Comparison of ENCODE assay signal across 13 cellular contexts in the genomic region with DNA sequence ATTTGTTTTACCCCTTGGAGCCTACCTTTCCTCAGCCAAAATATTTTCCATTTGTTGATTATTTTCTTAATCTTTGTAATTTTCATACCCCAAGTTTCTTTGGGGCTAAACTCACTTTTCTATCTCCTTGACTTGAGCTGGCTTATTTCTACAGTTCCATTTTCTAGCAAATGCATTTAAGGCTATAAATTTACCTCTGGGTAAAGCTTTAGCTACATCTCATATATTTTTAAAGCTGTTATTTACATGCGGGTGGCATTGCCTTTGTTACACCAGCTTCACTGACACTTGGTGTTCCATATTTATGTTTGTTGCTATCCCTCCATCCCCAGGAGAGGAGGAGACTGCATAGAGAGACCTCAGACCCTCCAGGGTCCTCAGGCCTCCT.
DNase-seq lines count a peak whose midpoint lies in the region; ATAC-seq and TF ChIP-seq lines count a peak whose summit lies in the region.
"Had no signal": no experiment of that assay in that cellular context is flagged by ENCODE, and none has a peak within 500 bp of the region (broad histone marks: within the 10 kb centered on the region; RNA-seq: fewer than 3 reads in every experiment).

No MANE protein-coding gene starts in this region.

- no peak overlapping the region for H3K27ac ChIP-seq in iPS-20b (ENCODE audit: low read length)
- H3K27ac ChIP-seq in thoracic aorta = no peak overlapping the region
- H3K27ac ChIP-seq: pancreas, tibial nerve had no signal

- TF ChIP-seq CTCF in WTC11 (IDR thresholded peaks at IDR 0.05) (no peak), thoracic aorta (IDR thresholded peaks at IDR 0.05) (no peak)

- ATAC-seq in WTC11 (no peak), thoracic aorta (ENCODE audit: insufficient number of reproducible peaks, low FRiP score, low read depth) (no peak), GM18498 (IDR thresholded peaks at IDR 0.05; ENCODE audit: unreplicated experiment) (no peak), GM21723 (IDR thresholded peaks at IDR 0.05; ENCODE audit: unreplicated experiment) (no peak)

- H3K4me3 ChIP-seq in iPS-20b (ENCODE audit: low read length) (peak overlapping the region; percentile 61; the same call in 1 of the 2 replicates), thoracic aorta (peak overlapping the region; percentile 68)

- POLR2A ChIA-PET in WTC11 (lab: Charles Lee) = no interaction called here

- H3K27me3 ChIP-seq in iPS-20b (ENCODE audit: insufficient read depth, low read length) = peaks cover 41% of the 10 kb centered on the region
- H3K27me3 ChIP-seq in thoracic aorta (replicated peaks; ENCODE audit: insufficient read depth) = no peaks in the 10 kb centered on the region
- H3K27me3 ChIP-seq: pancreas had no signal

- H3K9ac ChIP-seq in iPS-20b (ENCODE audit: low read depth, low read length) = no peak overlapping the region

- H3K27ac Mint-ChIP-seq in activated naive CD8-positive, alpha-beta T cell = no peak overlapping the region
- H3K27ac Mint-ChIP-seq in activated naive CD8-positive, alpha-beta T cell treated with anti-CD3 and anti-CD28 coated beads for 36 hours = no peak overlapping the region
- H3K27ac Mint-ChIP-seq in WTC11 = no peak overlapping the region
- H3K27ac Mint-ChIP-seq: dendritic cell treated with granulocyte-macrophage colony-stimulating factor and Interleukin-4, amounts not matched to agents 40 ng/mL and 50 ng/mL, for 4 days had no signal

- H3K4me1 ChIP-seq in iPS-20b (ENCODE audit: insufficient read depth, low read length) (no peaks in the 10 kb centered on the region), thoracic aorta (ENCODE audit: control insufficient read depth in 1 of 2, low read depth in 2 of 2) (peaks cover 0 to 17% of the 10 kb centered on the region in 2 donors)
- H3K4me1 ChIP-seq: pancreas had no signal

- peaks cover 11% of the 10 kb centered on the region for H3K4me1 Mint-ChIP-seq in activated naive CD8-positive, alpha-beta T cell (ENCODE audit: low read depth)
- H3K4me1 Mint-ChIP-seq in activated naive CD8-positive, alpha-beta T cell treated with anti-CD3 and anti-CD28 coated beads for 36 hours = peaks cover 2% of the 10 kb centered on the region
- peaks cover 13% of the 10 kb centered on the region for H3K4me1 Mint-ChIP-seq in WTC11

- in situ Hi-C loops in KBM-7 (cut with MboI; ENCODE audit: low pct_unique_long_range_greater_than_20kb, low sequenced_read_pairs) = no loop called here

- peaks cover 16% of the 10 kb centered on the region for H3K36me3 Mint-ChIP-seq in activated naive CD8-positive, alpha-beta T cell
- H3K36me3 Mint-ChIP-seq in activated naive CD8-positive, alpha-beta T cell treated with anti-CD3 and anti-CD28 coated beads for 36 hours = peaks cover 10% of the 10 kb centered on the region
- peaks cover 14% of the 10 kb centered on the region for H3K36me3 Mint-ChIP-seq in WTC11

- H3K9me3 ChIP-seq in iPS-20b (ENCODE audit: insufficient read depth, low read depth, low read length) (peaks cover 6% of the 10 kb centered on the region; the same call in 1 of the 2 replicates), thoracic aorta (peaks cover 11% of the 10 kb centered on the region)
- H3K9me3 ChIP-seq: pancreas had no signal

- DNase-seq in activated naive CD8-positive, alpha-beta T cell treated with anti-CD3 and anti-CD28 coated beads for 36 hours = no peak
- no peak for DNase-seq in WTC11 (ENCODE audit: low spot score)
- no peak for DNase-seq in thoracic aorta (ENCODE audit: low spot score)
- DNase-seq in KBM-7 = no peak
- DNase-seq: mesenchymal stem cell, T-helper 9 cell had no signal

- H3K9me3 Mint-ChIP-seq in activated naive CD8-positive, alpha-beta T cell (ENCODE audit: low read depth) = peaks cover 20% of the 10 kb centered on the region
- H3K9me3 Mint-ChIP-seq in activated naive CD8-positive, alpha-beta T cell treated with anti-CD3 and anti-CD28 coated beads for 36 hours = peaks cover 16% of the 10 kb centered on the region
- H3K9me3 Mint-ChIP-seq in WTC11 = peaks cover 26% of the 10 kb centered on the region

- CTCF ChIA-PET in WTC11 (lab: Charles Lee) = interaction anchor here (0.5 to 3.6 kb wide), 28 partner anchors 8 to 1717 kb away, joined by 3 to 32 read pairs (median 4); a partner anchor contains a TSS

- H3K36me3 ChIP-seq in iPS-20b (ENCODE audit: insufficient read depth, low read depth, low read length) (no peaks in the 10 kb centered on the region), thoracic aorta (no peaks in the 10 kb centered on the region)
- H3K36me3 ChIP-seq: pancreas, tibial nerve had no signal

- peak overlapping the region; percentile 79 for H3K4me3 Mint-ChIP-seq in activated naive CD8-positive, alpha-beta T cell
- no peak overlapping the region for H3K4me3 Mint-ChIP-seq in activated naive CD8-positive, alpha-beta T cell treated with anti-CD3 and anti-CD28 coated beads for 36 hours
- peak overlapping the region; percentile 73 for H3K4me3 Mint-ChIP-seq in WTC11

- H3K27me3 Mint-ChIP-seq in activated naive CD8-positive, alpha-beta T cell = peaks cover 26% of the 10 kb centered on the region
- peaks cover 52% of the 10 kb centered on the region for H3K27me3 Mint-ChIP-seq in activated naive CD8-positive, alpha-beta T cell treated with anti-CD3 and anti-CD28 coated beads for 36 hours
- H3K27me3 Mint-ChIP-seq in WTC11 (ENCODE audit: low read depth) = peaks cover 31% of the 10 kb centered on the region

TF ChIP-seq in WTC11, 78 proteins besides CTCF, POLR2A, EP300 and RAD21 (continues in another document):
- TF ChIP-seq, protein P1, sequence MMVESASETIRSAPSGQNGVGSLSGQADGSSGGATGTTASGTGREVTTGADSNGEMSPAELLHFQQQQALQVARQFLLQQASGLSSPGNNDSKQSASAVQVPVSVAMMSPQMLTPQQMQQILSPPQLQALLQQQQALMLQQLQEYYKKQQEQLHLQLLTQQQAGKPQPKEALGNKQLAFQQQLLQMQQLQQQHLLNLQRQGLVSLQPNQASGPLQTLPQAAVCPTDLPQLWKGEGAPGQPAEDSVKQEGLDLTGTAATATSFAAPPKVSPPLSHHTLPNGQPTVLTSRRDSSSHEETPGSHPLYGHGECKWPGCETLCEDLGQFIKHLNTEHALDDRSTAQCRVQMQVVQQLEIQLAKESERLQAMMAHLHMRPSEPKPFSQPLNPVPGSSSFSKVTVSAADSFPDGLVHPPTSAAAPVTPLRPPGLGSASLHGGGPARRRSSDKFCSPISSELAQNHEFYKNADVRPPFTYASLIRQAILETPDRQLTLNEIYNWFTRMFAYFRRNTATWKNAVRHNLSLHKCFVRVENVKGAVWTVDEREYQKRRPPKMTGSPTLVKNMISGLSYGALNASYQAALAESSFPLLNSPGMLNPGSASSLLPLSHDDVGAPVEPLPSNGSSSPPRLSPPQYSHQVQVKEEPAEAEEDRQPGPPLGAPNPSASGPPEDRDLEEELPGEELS (CRISPR knock-in tag; IDR thresholded peaks at IDR 0.05) = no peak
- no peak for TF ChIP-seq MXD4 (CRISPR knock-in tag; IDR thresholded peaks at IDR 0.05; ENCODE audit: borderline replicate concordance)
- TF ChIP-seq, protein P2, sequence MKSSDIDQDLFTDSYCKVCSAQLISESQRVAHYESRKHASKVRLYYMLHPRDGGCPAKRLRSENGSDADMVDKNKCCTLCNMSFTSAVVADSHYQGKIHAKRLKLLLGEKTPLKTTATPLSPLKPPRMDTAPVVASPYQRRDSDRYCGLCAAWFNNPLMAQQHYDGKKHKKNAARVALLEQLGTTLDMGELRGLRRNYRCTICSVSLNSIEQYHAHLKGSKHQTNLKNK (CRISPR knock-in tag; IDR thresholded peaks at IDR 0.05) = no peak
- no peak for TF ChIP-seq NR1H2 (CRISPR knock-in tag; IDR thresholded peaks at IDR 0.05)
- TF ChIP-seq, protein P3, sequence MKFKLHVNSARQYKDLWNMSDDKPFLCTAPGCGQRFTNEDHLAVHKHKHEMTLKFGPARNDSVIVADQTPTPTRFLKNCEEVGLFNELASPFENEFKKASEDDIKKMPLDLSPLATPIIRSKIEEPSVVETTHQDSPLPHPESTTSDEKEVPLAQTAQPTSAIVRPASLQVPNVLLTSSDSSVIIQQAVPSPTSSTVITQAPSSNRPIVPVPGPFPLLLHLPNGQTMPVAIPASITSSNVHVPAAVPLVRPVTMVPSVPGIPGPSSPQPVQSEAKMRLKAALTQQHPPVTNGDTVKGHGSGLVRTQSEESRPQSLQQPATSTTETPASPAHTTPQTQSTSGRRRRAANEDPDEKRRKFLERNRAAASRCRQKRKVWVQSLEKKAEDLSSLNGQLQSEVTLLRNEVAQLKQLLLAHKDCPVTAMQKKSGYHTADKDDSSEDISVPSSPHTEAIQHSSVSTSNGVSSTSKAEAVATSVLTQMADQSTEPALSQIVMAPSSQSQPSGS (CRISPR knock-in tag; IDR thresholded peaks at IDR 0.05; ENCODE audit: borderline replicate concordance, low read depth) = no peak
- TF ChIP-seq, protein P4, sequence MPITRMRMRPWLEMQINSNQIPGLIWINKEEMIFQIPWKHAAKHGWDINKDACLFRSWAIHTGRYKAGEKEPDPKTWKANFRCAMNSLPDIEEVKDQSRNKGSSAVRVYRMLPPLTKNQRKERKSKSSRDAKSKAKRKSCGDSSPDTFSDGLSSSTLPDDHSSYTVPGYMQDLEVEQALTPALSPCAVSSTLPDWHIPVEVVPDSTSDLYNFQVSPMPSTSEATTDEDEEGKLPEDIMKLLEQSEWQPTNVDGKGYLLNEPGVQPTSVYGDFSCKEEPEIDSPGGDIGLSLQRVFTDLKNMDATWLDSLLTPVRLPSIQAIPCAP (CRISPR knock-in tag; IDR thresholded peaks at IDR 0.05) = no peak
- TF ChIP-seq GRHL2 (CRISPR knock-in tag; IDR thresholded peaks at IDR 0.05; ENCODE audit: insufficient replicate concordance, severe bottlenecking) = no peak
- no peak for TF ChIP-seq RORB (CRISPR knock-in tag; IDR thresholded peaks at IDR 0.05)
- no peak for TF ChIP-seq FOXJ3 (CRISPR knock-in tag; IDR thresholded peaks at IDR 0.05; ENCODE audit: borderline replicate concordance)
- no peak for TF ChIP-seq ETV6 (CRISPR knock-in tag; IDR thresholded peaks at IDR 0.05)
- no peak for TF ChIP-seq RELA (CRISPR knock-in tag; IDR thresholded peaks at IDR 0.05; ENCODE audit: borderline replicate concordance)
- TF ChIP-seq CREB1 (CRISPR knock-in tag; IDR thresholded peaks at IDR 0.05) = no peak
- no peak for TF ChIP-seq NFE2L1 (CRISPR knock-in tag; IDR thresholded peaks at IDR 0.05)
- no peak for TF ChIP-seq JAZF1 (CRISPR knock-in tag; IDR thresholded peaks at IDR 0.05)
- no peak for TF ChIP-seq SOX15 (CRISPR knock-in tag; IDR thresholded peaks at IDR 0.05)
- TF ChIP-seq, protein P5, sequence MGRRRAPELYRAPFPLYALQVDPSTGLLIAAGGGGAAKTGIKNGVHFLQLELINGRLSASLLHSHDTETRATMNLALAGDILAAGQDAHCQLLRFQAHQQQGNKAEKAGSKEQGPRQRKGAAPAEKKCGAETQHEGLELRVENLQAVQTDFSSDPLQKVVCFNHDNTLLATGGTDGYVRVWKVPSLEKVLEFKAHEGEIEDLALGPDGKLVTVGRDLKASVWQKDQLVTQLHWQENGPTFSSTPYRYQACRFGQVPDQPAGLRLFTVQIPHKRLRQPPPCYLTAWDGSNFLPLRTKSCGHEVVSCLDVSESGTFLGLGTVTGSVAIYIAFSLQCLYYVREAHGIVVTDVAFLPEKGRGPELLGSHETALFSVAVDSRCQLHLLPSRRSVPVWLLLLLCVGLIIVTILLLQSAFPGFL (CRISPR knock-in tag; IDR thresholded peaks at IDR 0.05; ENCODE audit: borderline replicate concordance) = no peak
